ENCODE assay signal across 25 cellular contexts in the genomic region with DNA sequence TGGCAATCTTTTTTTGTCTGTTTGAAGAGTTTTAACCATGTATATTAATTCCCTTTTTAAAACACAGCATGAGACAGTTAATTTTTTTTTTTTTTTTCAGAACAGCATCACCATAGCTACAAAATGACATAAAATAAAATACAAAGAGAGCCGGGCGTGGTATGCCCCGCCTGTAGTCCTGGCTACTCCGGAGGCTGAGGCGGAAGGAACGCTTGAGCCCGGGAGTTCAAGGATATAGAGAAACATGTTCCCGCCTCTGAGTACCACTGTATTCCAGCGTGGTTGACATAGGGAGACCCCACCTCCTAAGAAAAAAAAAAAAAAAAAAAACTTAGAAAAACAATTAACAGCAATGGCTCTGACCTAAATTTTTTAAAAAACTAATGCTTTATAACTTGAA.
"Had no signal": no experiment of that assay in that cellular context is flagged by ENCODE, and none has a peak within 500 bp of the region (broad histone marks: within the 10 kb centered on the region; RNA-seq: fewer than 3 reads in every experiment).

No MANE protein-coding gene starts in this region.

- H3K9me3 ChIP-seq: gastrocnemius medialis, prostate gland, right atrium auricular region, stomach, tibial artery, upper lobe of left lung had no signal

- H3K4me3 ChIP-seq: gastrocnemius medialis, prostate gland, right atrium auricular region, smooth muscle cell, stomach, tibial artery, upper lobe of left lung had no signal

- H3K27ac ChIP-seq: gastrocnemius medialis, prostate gland, right atrium auricular region, stomach, tibial artery, upper lobe of left lung had no signal

- FAIRE-seq: endometrium, keratinocyte, urothelium cell line had no signal

- ATAC-seq: effector memory CD8-positive, alpha-beta T cell; esophagus mucosa; gastrocnemius medialis; left lobe of liver; naive thymus-derived CD8-positive, alpha-beta T cell; stimulated activated effector memory CD8-positive, alpha-beta T cell treated with anti-CD3 and anti-CD28 coated beads, Interleukin-12 subunit alpha, Interleukin-12 subunit beta, amount 100 ng/mL, for 72 hours had no signal

- H3K27me3 ChIP-seq: gastrocnemius medialis, right atrium auricular region, tibial artery, upper lobe of left lung had no signal

- DNase-seq: cortex of kidney; effector memory CD8-positive, alpha-beta T cell; foreskin fibroblast; gastrocnemius medialis; head of caudate nucleus; mesenchymal stem cell; midbrain; naive thymus-derived CD8-positive, alpha-beta T cell; nephron progenitor cell; nucleus accumbens; stimulated activated CD4-positive, alpha-beta T cell treated with anti-CD3 and anti-CD28 coated beads, Interleukin-2, amount 100 ng/mL, for 24 hours; stimulated activated CD4-positive, alpha-beta T cell treated with anti-CD3 and anti-CD28 coated beads, Interleukin-4, amount 100 ng/mL, for 24 hours; stimulated activated naive CD4-positive, alpha-beta T cell treated with Interleukin-2 at 50 U/mL for 16 hours; stomach; tibial artery; upper lobe of left lung had no signal

- H3K36me3 ChIP-seq: gastrocnemius medialis, prostate gland, right atrium auricular region, stomach, tibial artery, upper lobe of left lung had no signal

- H3K4me1 ChIP-seq: gastrocnemius medialis, prostate gland, right atrium auricular region, stomach, tibial artery, upper lobe of left lung had no signal

- H3K4me2 ChIP-seq: smooth muscle cell had no signal
